Comparison of ENCODE assay signal across 35 cellular contexts in the genomic region with DNA sequence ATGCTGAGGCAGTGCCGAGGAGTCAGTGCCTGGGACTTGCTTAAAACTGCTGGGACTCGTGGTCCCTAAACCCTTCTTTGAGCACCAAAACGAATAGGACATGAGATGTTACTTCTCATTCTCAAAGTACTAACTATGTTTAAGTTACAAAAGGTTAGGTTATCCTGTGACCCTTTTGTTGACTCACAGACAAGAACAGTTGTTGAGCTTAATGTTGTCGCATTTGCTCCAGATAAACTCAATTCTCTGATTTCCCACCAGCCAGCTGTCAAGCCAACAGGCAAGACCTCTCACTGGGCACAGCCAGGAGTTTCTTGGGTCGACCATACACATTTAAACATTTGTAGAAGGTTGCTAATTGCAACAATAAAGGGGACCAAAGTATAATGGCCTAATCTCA.
"Had no signal": no experiment of that assay in that cellular context is flagged by ENCODE, and none has a peak within 500 bp of the region (broad histone marks: within the 10 kb centered on the region; RNA-seq: fewer than 3 reads in every experiment).

No MANE protein-coding gene starts in this region.

- H3K4me1 Mint-ChIP-seq: activated B cell treated with CpG ODN at 0.5 μM for 24 hours; activated CD4-positive, alpha-beta T cell treated with anti-CD3 and anti-CD28 coated beads for 36 hours; activated naive CD8-positive, alpha-beta T cell treated with anti-CD3 and anti-CD28 coated beads for 36 hours; activated T-helper 17 cell treated with anti-CD3 and anti-CD28 coated beads, Interleukin-2, amount 50 U/mL, for 72 hours had no signal

- H3K27ac Mint-ChIP-seq: activated B cell treated with CpG ODN at 0.5 μM for 24 hours; activated CD4-positive, alpha-beta memory T cell treated with anti-CD3 and anti-CD28 coated beads for 36 hours; activated CD4-positive, alpha-beta T cell treated with anti-CD3 and anti-CD28 coated beads for 36 hours; activated CD8-positive, alpha-beta T cell treated with anti-CD3 and anti-CD28 coated beads for 36 hours; activated naive CD4-positive, alpha-beta T cell treated with anti-CD3 and anti-CD28 coated beads for 36 hours; activated naive CD4-positive, alpha-beta T cell treated with anti-CD3 and anti-CD28 coated beads, Interleukin-2, amount 50 U/mL, for 72 hours; activated naive CD8-positive, alpha-beta T cell treated with anti-CD3 and anti-CD28 coated beads for 36 hours; activated T-cell treated with anti-CD3 and anti-CD28 coated beads, Interleukin-2, amount 50 U/mL, for 72 hours; activated T-helper 1 cell treated with anti-CD3 and anti-CD28 coated beads, Interleukin-12 subunit alpha, Interleukin-12 subunit beta, Interleukin-2, Interleukin-4 antibody, amounts not matched to agents 30 ng/mL and 10 ng/mL and 1 ng/mL, durations not matched to agents 14 hours and 24 hours and 36 hours; activated T-helper 17 cell treated with anti-CD3 and anti-CD28 coated beads, Interleukin-2, amount 50 U/mL, for 72 hours; T-helper 1 cell treated with Interleukin-12 subunit alpha and Interleukin-12 subunit beta and Interleukin-4 antibody, amounts not matched to agents 30 μg/mL and 1 μg/mL, for 36 hours; T-helper 2 cell treated with Interferon-gamma antibody and Interleukin-4, amounts not matched to agents 5 μg/mL and 100 μg/mL, for 36 hours had no signal

- H3K27me3 ChIP-seq: adrenal gland, body of pancreas, brain microvascular endothelial cell, breast epithelium had no signal

- H3K9me3 ChIP-seq: adrenal gland, body of pancreas, breast epithelium had no signal

- H3K4me1 ChIP-seq: body of pancreas, breast epithelium had no signal

- H3K27me3 Mint-ChIP-seq: activated B cell treated with CpG ODN at 0.5 μM for 24 hours; activated CD4-positive, alpha-beta memory T cell treated with anti-CD3 and anti-CD28 coated beads for 36 hours; activated T-helper 17 cell treated with anti-CD3 and anti-CD28 coated beads, Interleukin-2, amount 50 U/mL, for 72 hours had no signal

- H3K4me3 ChIP-seq: adrenal gland, body of pancreas, breast epithelium had no signal

- H3K36me3 ChIP-seq: adrenal gland, breast epithelium had no signal

- H3K36me3 Mint-ChIP-seq: activated CD4-positive, alpha-beta memory T cell treated with anti-CD3 and anti-CD28 coated beads for 36 hours; activated naive CD4-positive, alpha-beta T cell treated with anti-CD3 and anti-CD28 coated beads, Interleukin-2, amount 50 U/mL, for 72 hours; activated naive CD8-positive, alpha-beta T cell treated with anti-CD3 and anti-CD28 coated beads for 36 hours had no signal

- H3K27ac ChIP-seq: adrenal gland, body of pancreas, brain microvascular endothelial cell, breast epithelium, VCaP had no signal

- DNase-seq: activated B cell treated with CpG ODN at 0.5 μM for 24 hours; activated CD4-positive, alpha-beta memory T cell treated with anti-CD3 and anti-CD28 coated beads for 36 hours; activated CD4-positive, alpha-beta T cell treated with anti-CD3 and anti-CD28 coated beads for 1 hour; activated CD4-positive, alpha-beta T cell treated with anti-CD3 and anti-CD28 coated beads for 36 hours; activated CD4-positive, alpha-beta T cell treated with anti-CD3 and anti-CD28 coated beads for 48 hours; activated CD4-positive, alpha-beta T cell treated with anti-CD3 and anti-CD28 coated beads, Interleukin-2, amount 50 U/mL, for 1 hour; activated CD4-positive, alpha-beta T cell treated with anti-CD3 and anti-CD28 coated beads, Interleukin-2, amount 50 U/mL, for 4 hours; activated CD8-positive, alpha-beta memory T cell treated with anti-CD3 and anti-CD28 coated beads, Interleukin-2, amount 50 U/mL, for 4 hours; activated CD8-positive, alpha-beta T cell treated with anti-CD3 and anti-CD28 coated beads for 36 hours; activated effector memory CD4-positive, alpha-beta T cell treated with anti-CD3 and anti-CD28 coated beads, Interleukin-2, amount 50 U/mL, for 16 hours; activated gamma-delta T cell treated with Interleukin-2 at 50 U/mL for 16 hours; activated naive CD4-positive, alpha-beta T cell; activated naive CD4-positive, alpha-beta T cell treated with anti-CD3 and anti-CD28 coated beads for 36 hours; activated naive CD4-positive, alpha-beta T cell treated with anti-CD3 and anti-CD28 coated beads, Interleukin-2, amount 50 U/mL, for 16 hours; activated naive CD8-positive, alpha-beta T cell treated with anti-CD3 and anti-CD28 coated beads for 36 hours; activated T-cell treated with anti-CD3 and anti-CD28 coated beads for 4 hours; activated T-cell treated with anti-CD3 and anti-CD28 coated beads, Interleukin-2, amount 50 U/mL, for 1 hour; activated T-cell treated with anti-CD3 and anti-CD28 coated beads, Interleukin-2, amount 50 U/mL, for 4 hours; activated T-cell treated with anti-CD3 and anti-CD28 coated beads, Interleukin-2, amount 50 U/mL, for 72 hours; adrenal gland; amniotic stem cell; aorta; body of pancreas; brain microvascular endothelial cell; central memory CD4-positive, alpha-beta T cell; T-helper 1 cell; T-helper 2 cell; T-helper 9 cell had no signal

- H3K9me3 Mint-ChIP-seq: activated B cell treated with CpG ODN at 0.5 μM for 24 hours; activated CD4-positive, alpha-beta memory T cell treated with anti-CD3 and anti-CD28 coated beads for 36 hours; activated CD8-positive, alpha-beta T cell treated with anti-CD3 and anti-CD28 coated beads for 36 hours; activated naive CD4-positive, alpha-beta T cell treated with anti-CD3 and anti-CD28 coated beads for 36 hours; activated naive CD8-positive, alpha-beta T cell treated with anti-CD3 and anti-CD28 coated beads for 36 hours; activated T-cell treated with anti-CD3 and anti-CD28 coated beads, Interleukin-2, amount 50 U/mL, for 4 hours; activated T-cell treated with anti-CD3 and anti-CD28 coated beads, Interleukin-2, amount 50 U/mL, for 72 hours; activated T-helper 1 cell treated with anti-CD3 and anti-CD28 coated beads, Interleukin-12 subunit alpha, Interleukin-12 subunit beta, Interleukin-2, Interleukin-4 antibody, amounts not matched to agents 30 ng/mL and 10 ng/mL and 1 ng/mL, durations not matched to agents 14 hours and 24 hours and 36 hours; activated T-helper 17 cell treated with anti-CD3 and anti-CD28 coated beads, Interleukin-2, amount 50 U/mL, for 72 hours; T-helper 1 cell treated with Interleukin-12 subunit alpha and Interleukin-12 subunit beta and Interleukin-4 antibody, amounts not matched to agents 30 μg/mL and 1 μg/mL, for 36 hours; T-helper 2 cell treated with Interferon-gamma antibody and Interleukin-4, amounts not matched to agents 5 μg/mL and 100 μg/mL, for 36 hours had no signal

- H3K4me3 Mint-ChIP-seq: activated B cell treated with CpG ODN at 0.5 μM for 24 hours; activated CD4-positive, alpha-beta memory T cell treated with anti-CD3 and anti-CD28 coated beads for 36 hours; activated CD4-positive, alpha-beta T cell treated with anti-CD3 and anti-CD28 coated beads for 36 hours; activated CD8-positive, alpha-beta T cell treated with anti-CD3 and anti-CD28 coated beads for 36 hours; activated naive CD4-positive, alpha-beta T cell treated with anti-CD3 and anti-CD28 coated beads for 36 hours; activated naive CD8-positive, alpha-beta T cell treated with anti-CD3 and anti-CD28 coated beads for 36 hours; activated T-cell treated with anti-CD3 and anti-CD28 coated beads, Interleukin-2, amount 50 U/mL, for 4 hours; activated T-cell treated with anti-CD3 and anti-CD28 coated beads, Interleukin-2, amount 50 U/mL, for 72 hours; activated T-helper 1 cell treated with anti-CD3 and anti-CD28 coated beads, Interleukin-12 subunit alpha, Interleukin-12 subunit beta, Interleukin-2, Interleukin-4 antibody, amounts not matched to agents 30 ng/mL and 10 ng/mL and 1 ng/mL, durations not matched to agents 14 hours and 24 hours and 36 hours; activated T-helper 17 cell treated with anti-CD3 and anti-CD28 coated beads, Interleukin-2, amount 50 U/mL, for 72 hours; T-helper 1 cell treated with Interleukin-12 subunit alpha and Interleukin-12 subunit beta and Interleukin-4 antibody, amounts not matched to agents 30 μg/mL and 1 μg/mL, for 36 hours; T-helper 2 cell treated with Interferon-gamma antibody and Interleukin-4, amounts not matched to agents 5 μg/mL and 100 μg/mL, for 36 hours had no signal
